In the genomic region with DNA sequence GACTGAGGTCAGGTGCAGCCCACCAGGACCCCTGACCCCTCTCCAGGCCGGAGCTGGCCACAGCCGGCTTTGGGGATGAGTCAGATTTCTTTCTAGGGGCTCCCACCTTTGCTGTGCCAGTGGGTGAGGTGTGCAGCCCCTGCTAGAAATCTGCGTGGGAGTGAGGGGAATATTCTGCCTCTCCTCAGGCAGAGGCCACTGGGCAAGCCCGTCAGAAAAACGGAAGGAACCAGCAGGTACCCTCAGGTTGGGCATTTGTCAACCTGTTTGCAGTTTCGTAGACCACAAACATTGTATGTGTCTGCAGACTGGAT, we compare ENCODE assay signal across 10 cellular contexts. TPM values are rescaled to one million over a fixed set of nuclear protein-coding genes. Genes with fewer than 3 reads are reported as not detected.
DNase-seq lines count a peak whose midpoint lies in the region; ATAC-seq and TF ChIP-seq lines count a peak whose summit lies in the region.
"Had no signal": no experiment of that assay in that cellular context is flagged by ENCODE, and none has a peak within 500 bp of the region (broad histone marks: within the 10 kb centered on the region; RNA-seq: fewer than 3 reads in every experiment).

No MANE protein-coding gene starts in this region.

- H3K4me3 ChIP-seq in heart right ventricle (peak overlapping the region in 8 of 10 donors; percentile 69 to 83 (median 76)), uterus (peak overlapping the region in 1 of 2 donors; percentile 53)
- no peak overlapping the region for H3K4me3 ChIP-seq in naive thymus-derived CD4-positive, alpha-beta T cell (ENCODE audit: low read length)

- ATAC-seq in heart right ventricle (no peak), left cardiac atrium (no peak)
- ATAC-seq in naive thymus-derived CD4-positive, alpha-beta T cell = no peak

- CTCF ChIA-PET in naive thymus-derived CD4-positive, alpha-beta T cell (lab: Charles Lee) = interaction anchor here (0.6 to 1.3 kb wide), 4 partner anchors 63 to 1544 kb away, joined by 3 to 4 read pairs (median 3); no protein-coding TSS in a partner anchor

- DNase-seq in heart right ventricle (no peak), left cardiac atrium (no peak), uterus (no peak), NCI-H2171 (lab: John Stamatoyannopoulos, UW) (no peak), pons (ENCODE audit: low spot score) (no peak), NCI-H748 (lab: John Stamatoyannopoulos, UW; ENCODE audit: unreplicated experiment) (no peak)
- DNase-seq in naive thymus-derived CD4-positive, alpha-beta T cell = no peak
- DNase-seq: activated CD4-positive, alpha-beta T cell treated with anti-CD3 and anti-CD28 coated beads for 48 hours; NCI-H446 treated with DMSO at 0.1 percent for 48 hours had no signal

- peaks cover 0 to 10% (median 0%) of the 10 kb centered on the region in 11 donors for H3K9me3 ChIP-seq in heart right ventricle
- H3K9me3 ChIP-seq in naive thymus-derived CD4-positive, alpha-beta T cell (ENCODE audit: control insufficient read depth in 2 of 3, low read length in 3 of 3) = no peaks in the 10 kb centered on the region
- H3K9me3 ChIP-seq in uterus = no peaks in the 10 kb centered on the region

- H3K27ac ChIP-seq in heart right ventricle (peak overlapping the region; percentile 69 to 92 (median 87)), uterus (peak overlapping the region; percentile 82 to 84)
- H3K27ac ChIP-seq in naive thymus-derived CD4-positive, alpha-beta T cell (ENCODE audit: low read depth, low read length) = no peak overlapping the region

- H3K4me1 ChIP-seq in heart right ventricle (peaks cover 10 to 51% (median 44%) of the 10 kb centered on the region in 9 donors), uterus (peaks cover 7% of the 10 kb centered on the region in 2 donors)
- H3K4me1 ChIP-seq in naive thymus-derived CD4-positive, alpha-beta T cell (ENCODE audit: control insufficient read depth in 2 of 2, insufficient read depth in 2 of 2, low read length in 2 of 2) = peaks cover 0 to 14% of the 10 kb centered on the region in 2 donors

- no peaks in the 10 kb centered on the region for H3K9me3 Mint-ChIP-seq in dendritic cell treated with granulocyte-macrophage colony-stimulating factor and Interleukin-4, amounts not matched to agents 40 ng/mL and 50 ng/mL, for 4 days
- H3K9me3 Mint-ChIP-seq in naive thymus-derived CD4-positive, alpha-beta T cell = no peaks in the 10 kb centered on the region

- H3K27me3 Mint-ChIP-seq in dendritic cell treated with granulocyte-macrophage colony-stimulating factor and Interleukin-4, amounts not matched to agents 40 ng/mL and 50 ng/mL, for 4 days = peaks cover 11% of the 10 kb centered on the region
- peaks cover 0 to 49% (median 0%) of the 10 kb centered on the region in 5 donors for H3K27me3 Mint-ChIP-seq in naive thymus-derived CD4-positive, alpha-beta T cell

- no peak overlapping the region for H3K27ac Mint-ChIP-seq in dendritic cell treated with granulocyte-macrophage colony-stimulating factor and Interleukin-4, amounts not matched to agents 40 ng/mL and 50 ng/mL, for 4 days
- H3K27ac Mint-ChIP-seq in naive thymus-derived CD4-positive, alpha-beta T cell = peak overlapping the region in 5 of 9 donors; percentile 21 to 78 (median 63)

- intact Hi-C loops in heart right ventricle (cut with DNase I) (loop anchor here in 1 of 10 donors (1.0 kb wide), 1 partner anchor 30 kb away; no protein-coding TSS in a partner anchor), left cardiac atrium (cut with DNase I) (no loop called here), uterus (cut with DNase I; ENCODE audit: low total_unique reads) (no loop called here)
- intact Hi-C loops in dendritic cell treated with granulocyte-macrophage colony-stimulating factor and Interleukin-4, amounts not matched to agents 40 ng/mL and 50 ng/mL, for 4 days (cut with micrococcal nuclease) = no loop called here
- intact Hi-C loops in naive thymus-derived CD4-positive, alpha-beta T cell (cut with micrococcal nuclease) = no loop called here

- H3K36me3 ChIP-seq in heart right ventricle (no peaks in the 10 kb centered on the region), uterus (no peaks in the 10 kb centered on the region)
- H3K36me3 ChIP-seq in naive thymus-derived CD4-positive, alpha-beta T cell (ENCODE audit: control insufficient read depth in 2 of 3, insufficient read depth in 3 of 3, low read length in 3 of 3) = peaks cover 0 to 5% (median 0%) of the 10 kb centered on the region in 3 experiments

- H3K4me1 Mint-ChIP-seq in dendritic cell treated with granulocyte-macrophage colony-stimulating factor and Interleukin-4, amounts not matched to agents 40 ng/mL and 50 ng/mL, for 4 days (ENCODE audit: low read depth) = peaks cover 29% of the 10 kb centered on the region
- H3K4me1 Mint-ChIP-seq in naive thymus-derived CD4-positive, alpha-beta T cell = peaks cover 12 to 36% (median 24%) of the 10 kb centered on the region in 7 donors

- POLR2A ChIA-PET in naive thymus-derived CD4-positive, alpha-beta T cell (lab: Charles Lee) = no interaction called here

- H3K27me3 ChIP-seq in heart right ventricle (no peaks in the 10 kb centered on the region), uterus (no peaks in the 10 kb centered on the region)
- no peaks in the 10 kb centered on the region for H3K27me3 ChIP-seq in naive thymus-derived CD4-positive, alpha-beta T cell (ENCODE audit: control insufficient read depth in 2 of 2, insufficient read depth in 2 of 2, low read length in 2 of 2)

- TF ChIP-seq CTCF in heart right ventricle (IDR thresholded peaks at IDR 0.05) = no peak
- no peak for TF ChIP-seq CTCF in uterus (IDR thresholded peaks at IDR 0.05)

- TF ChIP-seq POLR2A in uterus (IDR thresholded peaks at IDR 0.05) = no peak

- 45 to 59% methylated on average over 6 of the region's 6 CpGs for WGBS in heart right ventricle, 2 donors

- H3K36me3 Mint-ChIP-seq in dendritic cell treated with granulocyte-macrophage colony-stimulating factor and Interleukin-4, amounts not matched to agents 40 ng/mL and 50 ng/mL, for 4 days (ENCODE audit: low read depth) = peaks cover 6% of the 10 kb centered on the region
- peaks cover 0 to 2% (median 0%) of the 10 kb centered on the region in 5 donors for H3K36me3 Mint-ChIP-seq in naive thymus-derived CD4-positive, alpha-beta T cell

- H3K4me3 Mint-ChIP-seq in dendritic cell treated with granulocyte-macrophage colony-stimulating factor and Interleukin-4, amounts not matched to agents 40 ng/mL and 50 ng/mL, for 4 days = peak overlapping the region; percentile 86
- H3K4me3 Mint-ChIP-seq in naive thymus-derived CD4-positive, alpha-beta T cell = peak overlapping the region; percentile 26 to 98 (median 86)

RNA-seq across cellular contexts. Expression of gene CTDSPL, which starts 1.8 kb away (rescaled TPM):
- total RNA-seq in heart right ventricle (10 to 100 TPM; 27.8 to 51.5 (median 42.0) TPM), left cardiac atrium (10 to 100 TPM; 46.4 to 50.2 TPM), uterus (10 to 100 TPM in 3 of 4 donors, 1 to 10 TPM in 1; 6.4 to 55.9 (median 28.7) TPM)
- 10 to 100 TPM in 1 of 2 donors, 1 to 10 TPM in 1; 5.4 to 11.3 TPM for polyA plus RNA-seq in heart right ventricle
- 1 to 10 TPM; 1.5 to 5.6 (median 1.7) TPM for total RNA-seq in naive thymus-derived CD4-positive, alpha-beta T cell
- under 1 TPM; 0.15 to 0.58 TPM for polyA plus RNA-seq in naive thymus-derived CD4-positive, alpha-beta T cell
